ENCODE assay signal across 8 cellular contexts in genomic region chr3:50568947-50569749, GRCh38. TPM values are rescaled to one million over a fixed set of nuclear protein-coding genes. Genes with fewer than 3 reads are reported as not detected.
A peak's percentile ranks its signal among the peaks of the same experiment; 100 is the strongest.
DNase-seq lines count a peak whose midpoint lies in the region; ATAC-seq, FAIRE-seq and TF ChIP-seq lines count a peak whose summit lies in the region.

Gene HEMK1, plus strand, starts transcription at chr3:50569522. Its CDS starts 1,583 bp downstream, at chr3:50571105.

- H2AFZ ChIP-seq in ACC112 (ENCODE audit: low read length, unreplicated experiment), result peak within 1 kb of the TSS; percentile 11

- WGBS in small intestine, 3 donors, result 0% methylated on average over 49 to 55 of the region's 55 CpGs

- H3K9ac ChIP-seq in iPS-20b (ENCODE audit: low read depth, low read length), result peak within 1 kb of the TSS; percentile 82

- ATAC-seq in GM18868 (IDR thresholded peaks at IDR 0.05; ENCODE audit: unreplicated experiment) (peak; percentile 56), HG03108 (IDR thresholded peaks at IDR 0.05; ENCODE audit: unreplicated experiment) (peak; percentile 53)

- peaks cover 6% of the 10 kb centered on the region for H3K79me2 ChIP-seq in ACC112 (ENCODE audit: control insufficient read depth, insufficient read depth, low read length, unreplicated experiment)

- H3K4me1 ChIP-seq in ACC112 (ENCODE audit: control insufficient read depth, insufficient read depth, low read length, unreplicated experiment), result peaks cover 19% of the 10 kb centered on the region
- H3K4me1 ChIP-seq in iPS-20b (ENCODE audit: insufficient read depth, low read length), result no peaks in the 10 kb centered on the region
- H3K4me1 ChIP-seq in small intestine (ENCODE audit: control insufficient read depth in 2 of 2, insufficient read depth in 1 of 2, low read depth in 1 of 2, low read length in 1 of 2), result peaks cover 2 to 3% of the 10 kb centered on the region in 2 donors

- DNase-seq in NCI-H2227 (lab: John Stamatoyannopoulos, UW; ENCODE audit: unreplicated experiment) (peak; percentile 93), bronchial epithelial cell (ENCODE audit: low read depth) (peak; percentile 83), small intestine (peak; percentile 96)

- peak within 1 kb of the TSS; percentile 43 for H3K27ac ChIP-seq in ACC112 (ENCODE audit: low read depth, low read length)
- H3K27ac ChIP-seq in iPS-20b (ENCODE audit: low read length), result peak within 1 kb of the TSS; percentile 64
- H3K27ac ChIP-seq in small intestine (ENCODE audit: low read depth in 1 of 2, low read length in 1 of 2), result peak within 1 kb of the TSS; percentile 52 to 82

- H3K27me3 ChIP-seq in ACC112 (ENCODE audit: insufficient read depth, low read length) (no peaks in the 10 kb centered on the region), bronchial epithelial cell (ENCODE audit: control insufficient read depth, insufficient read depth, low read length) (no peaks in the 10 kb centered on the region), iPS-20b (ENCODE audit: insufficient read depth, low read length) (peaks cover 14% of the 10 kb centered on the region), small intestine (ENCODE audit: control insufficient read depth in 2 of 2, insufficient read depth in 2 of 2, low read length in 2 of 2) (no peaks in the 10 kb centered on the region)

- no peak for TF ChIP-seq CTCF in WI38 (IDR thresholded peaks at IDR 0.05; ENCODE audit: low read depth, low read length)
- no peak for TF ChIP-seq CTCF in bronchial epithelial cell (IDR thresholded peaks at IDR 0.05; ENCODE audit: insufficient read depth, low read length, severe bottlenecking)

- H3K36me3 ChIP-seq in ACC112 (ENCODE audit: insufficient read depth, low read length) (no peaks in the 10 kb centered on the region), bronchial epithelial cell (ENCODE audit: control insufficient read depth, insufficient read depth, low read length) (peaks cover 9% of the 10 kb centered on the region), iPS-20b (ENCODE audit: insufficient read depth, low read depth, low read length) (no peaks in the 10 kb centered on the region), small intestine (ENCODE audit: control insufficient read depth in 2 of 2, insufficient read depth in 2 of 2, low read length in 2 of 2) (no peaks in the 10 kb centered on the region)

- H3K9me3 ChIP-seq in iPS-20b (ENCODE audit: insufficient read depth, low read depth, low read length) (no peaks in the 10 kb centered on the region), small intestine (ENCODE audit: control insufficient read depth, low read depth) (no peaks in the 10 kb centered on the region)

- H3K4me3 ChIP-seq in ACC112 (ENCODE audit: low read depth, low read length) (peak within 1 kb of the TSS; percentile 88), WI38 (ENCODE audit: low read depth, low read length) (peak within 1 kb of the TSS; percentile 98), bronchial epithelial cell (ENCODE audit: low read depth, low read length) (peak within 1 kb of the TSS; percentile 91), iPS-20b (ENCODE audit: low read length) (peak within 1 kb of the TSS; percentile 84), small intestine (ENCODE audit: low read depth in 1 of 2, low read length in 2 of 2) (peak within 1 kb of the TSS; percentile 62 to 69)

- FAIRE-seq in bronchial epithelial cell (lab: Jason Lieb, UNC), result no peak
- no peak for FAIRE-seq in small intestine (lab: Jason Lieb, UNC)

RNA-seq across cellular contexts. Expression of gene HEMK1, which starts in this region (rescaled TPM):
- total RNA-seq in bronchial epithelial cell, result 6.6 and 8.4 TPM in 2 replicates
- polyA plus RNA-seq in small intestine, result 10 to 100 TPM; 13.9 to 18.1 (median 13.9) TPM

Comparison
In these comparisons a context has a peak if more than half of its experiments do, and no peak if none do; other contexts are left out.
1. Peak in every context shown above with its lines: DNase-seq, ATAC-seq, H3K4me3 ChIP-seq and H3K27ac ChIP-seq.